ENCODE assay signal across 12 cellular contexts in the genomic region with DNA sequence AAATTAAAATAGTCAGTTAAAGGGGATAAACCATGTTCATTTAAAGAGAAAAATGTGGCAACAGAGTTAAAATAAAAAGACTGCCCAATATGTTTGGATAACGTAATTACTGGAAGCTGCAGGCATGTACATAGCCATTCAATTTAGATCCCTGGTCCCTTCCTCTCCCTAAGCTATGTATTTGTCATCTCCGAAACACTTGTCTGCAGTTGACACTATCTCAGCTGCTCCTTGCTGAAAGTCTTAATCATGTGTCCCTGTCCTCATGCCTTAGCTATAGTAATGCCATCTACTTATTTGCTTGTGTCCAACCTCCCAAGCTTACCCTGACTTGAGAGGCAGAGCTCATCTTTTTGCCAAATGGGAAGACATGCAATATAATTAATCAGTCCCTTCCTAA.
"Had no signal": no experiment of that assay in that cellular context is flagged by ENCODE, and none has a peak within 500 bp of the region (broad histone marks: within the 10 kb centered on the region; RNA-seq: fewer than 3 reads in every experiment).

No MANE protein-coding gene starts in this region.

- H3K4me1 ChIP-seq: left lung, testis had no signal

- H3K36me3 ChIP-seq: left lung, sigmoid colon had no signal

- H3K27ac ChIP-seq: left lung, psoas muscle, sigmoid colon, testis had no signal

- FAIRE-seq: endothelial cell of umbilical vein, keratinocyte had no signal

- H3K4me3 ChIP-seq: left lung, psoas muscle, sigmoid colon, testis had no signal

- H3K27me3 ChIP-seq: left lung, sigmoid colon, testis had no signal

- DNase-seq: activated CD4-positive, alpha-beta T cell treated with anti-CD3 and anti-CD28 coated beads, Interleukin-2, amount 50 U/mL, for 4 hours; activated naive CD4-positive, alpha-beta T cell treated with anti-CD3 and anti-CD28 coated beads, Interleukin-2, amount 50 U/mL, for 16 hours; activated T-cell treated with anti-CD3 and anti-CD28 coated beads, Interleukin-2, amount 50 U/mL, for 1 hour; foreskin melanocyte; left lung; psoas muscle; sigmoid colon; stimulated activated CD4-positive, alpha-beta T cell treated with anti-CD3 and anti-CD28 coated beads, Interleukin-2, amount 100 ng/mL, for 48 hours; stimulated activated naive CD8-positive, alpha-beta T cell treated with anti-CD3 and anti-CD28 coated beads, Interleukin-15, Interleukin-2, amounts not matched to agents 100 U/mL and 50 U/mL, for 24 hours; testis had no signal

- H3K9me3 ChIP-seq: left lung, psoas muscle, sigmoid colon, testis had no signal

- ATAC-seq: psoas muscle; stimulated activated naive CD8-positive, alpha-beta T cell treated with anti-CD3 and anti-CD28 coated beads, Interleukin-15, Interleukin-2, amounts not matched to agents 100 U/mL and 50 U/mL, for 24 hours had no signal
